ENCODE assay signal across 32 cellular contexts in the genomic region with DNA sequence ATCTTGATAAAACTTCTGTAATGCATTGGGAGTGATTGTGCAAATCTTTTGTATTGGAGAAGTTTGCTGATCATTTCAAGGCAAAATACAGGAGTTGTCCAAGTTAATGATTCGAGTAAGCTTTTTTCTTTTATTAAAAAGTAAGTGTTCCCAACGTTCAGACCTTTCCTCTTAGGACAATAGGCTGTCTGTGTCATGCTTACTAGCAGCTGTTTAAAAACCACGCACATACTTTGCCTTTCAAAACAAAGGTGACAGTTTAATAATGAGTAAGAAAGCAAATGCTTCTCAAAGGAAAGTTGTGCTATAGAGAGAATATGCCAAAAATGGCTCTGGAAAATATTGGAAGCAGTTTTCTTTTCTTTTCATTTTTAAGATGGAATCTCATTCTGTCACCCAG.
"Had no signal": no experiment of that assay in that cellular context is flagged by ENCODE, and none has a peak within 500 bp of the region (broad histone marks: within the 10 kb centered on the region; RNA-seq: fewer than 3 reads in every experiment).

No MANE protein-coding gene starts in this region.

- H3K27ac ChIP-seq: adrenal gland, brain microvascular endothelial cell, coronary artery, dorsolateral prefrontal cortex, esophagus muscularis mucosa, gastroesophageal sphincter, heart right ventricle, WERI-Rb-1 had no signal

- ATAC-seq: activated CD4-positive, CD25-positive, alpha-beta regulatory T cell treated with anti-CD3 and anti-CD28 coated beads, Interleukin-2, amount 50 U/mL, for 24 hours; activated CD8-positive, alpha-beta T cell treated with anti-CD3 and anti-CD28 coated beads for 36 hours; activated naive CD8-positive, alpha-beta T cell treated with anti-CD3 and anti-CD28 coated beads, Interleukin-2, amount 50 U/mL, for 24 hours; activated T-cell treated with anti-CD3 and anti-CD28 coated beads, Interleukin-2, amount 50 U/mL, for 4 hours; activated T-helper 17 cell treated with anti-CD3 and anti-CD28 coated beads, Interleukin-2, amount 50 U/mL, for 72 hours; gastroesophageal sphincter; heart right ventricle; T-helper 17 cell had no signal

- H3K9me3 ChIP-seq: esophagus muscularis mucosa, gastroesophageal sphincter, heart right ventricle had no signal

- H3K27me3 ChIP-seq: adrenal gland, brain microvascular endothelial cell, dorsolateral prefrontal cortex, esophagus muscularis mucosa, gastroesophageal sphincter, heart right ventricle had no signal

- H3K4me3 ChIP-seq: adrenal gland, coronary artery, dorsolateral prefrontal cortex, esophagus muscularis mucosa, gastroesophageal sphincter, heart right ventricle had no signal

- DNase-seq: activated B cell treated with CpG ODN at 0.5 μM for 24 hours; activated CD4-positive, alpha-beta T cell treated with anti-CD3 and anti-CD28 coated beads for 48 hours; activated CD4-positive, alpha-beta T cell treated with anti-CD3 and anti-CD28 coated beads, Interleukin-2, amount 50 U/mL, for 1 hour; activated CD4-positive, alpha-beta T cell treated with anti-CD3 and anti-CD28 coated beads, Interleukin-2, amount 50 U/mL, for 48 hours; activated CD8-positive, alpha-beta memory T cell treated with anti-CD3 and anti-CD28 coated beads for 24 hours; activated CD8-positive, alpha-beta T cell treated with anti-CD3 and anti-CD28 coated beads for 36 hours; activated effector memory CD4-positive, alpha-beta T cell treated with Interleukin-2 at 50 U/mL for 16 hours; activated gamma-delta T cell treated with Interleukin-2 at 50 U/mL for 16 hours; activated naive CD4-positive, alpha-beta T cell treated with Interleukin-2 at 50 U/mL for 16 hours; activated naive CD8-positive, alpha-beta T cell treated with anti-CD3 and anti-CD28 coated beads for 36 hours; activated naive CD8-positive, alpha-beta T cell treated with anti-CD3 and anti-CD28 coated beads, Interleukin-2, amount 50 U/mL, for 24 hours; activated T-cell treated with anti-CD3 and anti-CD28 coated beads, Interleukin-2, amount 50 U/mL, for 4 hours; adrenal gland; amygdala; aorta; brain microvascular endothelial cell; dorsolateral prefrontal cortex; effector memory CD4-positive, alpha-beta T cell; endodermal cell; erythroblast; foreskin melanocyte; heart right ventricle; T-helper 1 cell; T-helper 17 cell; T1000; WERI-Rb-1 had no signal

- FAIRE-seq: bronchial epithelial cell had no signal

- H3K4me1 ChIP-seq: adrenal gland, esophagus muscularis mucosa, gastroesophageal sphincter, heart right ventricle had no signal
